16 cellular contexts compared by ENCODE assay signal in the genomic region with DNA sequence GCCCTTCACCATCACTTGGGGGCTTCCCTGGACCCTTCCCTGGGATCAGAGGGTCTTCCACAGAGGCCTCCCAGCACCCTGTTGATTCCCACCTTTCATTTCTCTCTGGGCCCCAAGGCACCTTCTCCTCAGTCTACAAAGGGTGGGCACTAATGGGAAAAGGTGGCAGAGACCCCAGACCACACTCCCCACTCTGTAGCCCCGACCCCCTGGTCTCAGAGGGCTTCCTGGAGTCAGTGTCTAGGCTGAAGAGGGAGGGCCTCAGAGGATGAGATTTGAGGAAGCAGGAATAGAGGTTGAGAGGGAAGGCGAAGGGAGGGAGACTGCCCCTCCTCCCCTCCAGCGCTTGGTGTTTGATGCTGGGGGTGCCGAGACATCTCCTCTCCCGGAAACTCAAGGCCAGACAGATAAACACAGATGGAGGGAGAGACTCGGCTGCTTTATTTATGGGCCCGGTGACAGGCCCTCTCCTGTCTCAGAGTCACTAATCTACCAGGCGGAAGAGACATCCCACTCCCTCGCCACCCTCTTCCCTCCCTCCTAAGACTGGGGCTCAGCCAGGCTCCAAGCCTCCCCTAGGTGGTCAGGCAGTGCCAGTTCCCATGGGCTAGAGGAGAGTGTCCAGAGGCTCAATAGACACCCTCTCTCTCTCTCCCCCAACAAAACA. TPM values are rescaled to one million over a fixed set of nuclear protein-coding genes. Genes with fewer than 3 reads are reported as not detected.
"Had no signal": no experiment of that assay in that cellular context is flagged by ENCODE, and none has a peak within 500 bp of the region (broad histone marks: within the 10 kb centered on the region; RNA-seq: fewer than 3 reads in every experiment).

No MANE protein-coding gene starts in this region.

- H3K4me3 Mint-ChIP-seq: activated CD4-positive, alpha-beta memory T cell treated with anti-CD3 and anti-CD28 coated beads for 36 hours; activated naive CD8-positive, alpha-beta T cell; activated T-cell treated with anti-CD3 and anti-CD28 coated beads, Interleukin-2, amount 50 U/mL, for 4 hours had no signal

- H3K27me3 ChIP-seq: right lobe of liver had no signal

- H3K27ac ChIP-seq: dorsolateral prefrontal cortex, psoas muscle, right lobe of liver, spleen had no signal

- ATAC-seq: activated T-cell treated with anti-CD3 and anti-CD28 coated beads, Interleukin-2, amount 50 U/mL, for 4 hours; esophagus mucosa; left colon; psoas muscle; right lobe of liver had no signal

- H3K27ac Mint-ChIP-seq: activated CD4-positive, alpha-beta memory T cell treated with anti-CD3 and anti-CD28 coated beads for 36 hours; activated naive CD8-positive, alpha-beta T cell had no signal

- DNase-seq: activated CD4-positive, alpha-beta memory T cell treated with anti-CD3 and anti-CD28 coated beads for 36 hours; activated effector memory CD4-positive, alpha-beta T cell treated with anti-CD3 and anti-CD28 coated beads, Interleukin-2, amount 50 U/mL, for 16 hours; activated T-cell treated with anti-CD3 and anti-CD28 coated beads, Interleukin-2, amount 50 U/mL, for 4 hours; anterior cingulate cortex; dorsolateral prefrontal cortex; glutamatergic neuron; left colon; psoas muscle; spleen; stimulated activated CD4-positive, alpha-beta T cell treated with anti-CD3 and anti-CD28 coated beads, Interleukin-1b, Interleukin-23, amount 100 ng/mL, for 48 hours; stimulated activated naive CD4-positive, alpha-beta T cell; upper lobe of left lung had no signal

- H3K4me3 ChIP-seq: dorsolateral prefrontal cortex, psoas muscle, right lobe of liver, spleen, upper lobe of left lung had no signal

- H3K4me1 ChIP-seq: psoas muscle had no signal

- H3K36me3 Mint-ChIP-seq: activated CD4-positive, alpha-beta memory T cell treated with anti-CD3 and anti-CD28 coated beads for 36 hours; activated naive CD8-positive, alpha-beta T cell had no signal

- H3K36me3 ChIP-seq: right lobe of liver, spleen, upper lobe of left lung had no signal

- H3K9me3 Mint-ChIP-seq: activated CD4-positive, alpha-beta memory T cell treated with anti-CD3 and anti-CD28 coated beads for 36 hours; activated T-cell treated with anti-CD3 and anti-CD28 coated beads, Interleukin-2, amount 50 U/mL, for 4 hours had no signal

- H3K9me3 ChIP-seq: psoas muscle, right lobe of liver, spleen, upper lobe of left lung had no signal

RNA-seq across cellular contexts. Expression of a gene that starts 46.0 kb away (rescaled TPM):
- total RNA-seq: osteoblast had no signal
